Comparison of ENCODE assay signal across 21 cellular contexts in genomic region chr1:41872074-41872473, GRCh38.
"Had no signal": no experiment of that assay in that cellular context is flagged by ENCODE, and none has a peak within 500 bp of the region (broad histone marks: within the 10 kb centered on the region; RNA-seq: fewer than 3 reads in every experiment).

No MANE protein-coding gene starts in this region.

- H3K36me3 ChIP-seq: adrenal gland, tibial artery, uterus had no signal

- H3K27ac ChIP-seq: adrenal gland, tibial artery, uterus had no signal

- H3K36me3 Mint-ChIP-seq: activated naive CD4-positive, alpha-beta T cell treated with anti-CD3 and anti-CD28 coated beads, Interleukin-2, amount 50 U/mL, for 72 hours; naive B cell had no signal

- H3K9me3 ChIP-seq: adrenal gland, mucosa of descending colon, tibial artery, uterus had no signal

- DNase-seq: activated CD4-positive, alpha-beta T cell treated with anti-CD3 and anti-CD28 coated beads, Interleukin-2, amount 50 U/mL, for 1 hour; activated CD4-positive, CD25-positive, alpha-beta regulatory T cell treated with anti-CD3 and anti-CD28 coated beads, Interleukin-2, amount 50 U/mL, for 72 hours; activated CD8-positive, alpha-beta memory T cell treated with anti-CD3 and anti-CD28 coated beads for 24 hours; activated gamma-delta T cell treated with Interleukin-2 at 50 U/mL for 16 hours; adrenal gland; effector memory CD8-positive, alpha-beta T cell; left ventricle myocardium superior; mesenchymal stem cell; mucosa of descending colon; naive B cell; stimulated activated CD4-positive, alpha-beta T cell treated with anti-CD3 and anti-CD28 coated beads, Interleukin-12 subunit alpha, Interleukin-12 subunit beta, amount 100 ng/mL, for 4 hours; stimulated activated CD4-positive, alpha-beta T cell treated with anti-CD3 and anti-CD28 coated beads, Interleukin-1b, Interleukin-23, amount 100 ng/mL, for 48 hours; stimulated activated CD8-positive, alpha-beta memory T cell treated with anti-CD3 and anti-CD28 coated beads, Interleukin-4, amount 100 ng/mL, for 48 hours; stimulated activated naive CD4-positive, alpha-beta T cell treated with Interleukin-2 at 50 U/mL for 16 hours; substantia nigra; tibial artery; uterus had no signal

- ATAC-seq: activated naive CD4-positive, alpha-beta T cell treated with anti-CD3 and anti-CD28 coated beads, Interleukin-2, amount 50 U/mL, for 72 hours; effector memory CD8-positive, alpha-beta T cell; left ventricle myocardium superior; mucosa of descending colon had no signal

- H3K4me3 Mint-ChIP-seq: activated T-helper 1 cell treated with anti-CD3 and anti-CD28 coated beads, Interleukin-12 subunit alpha, Interleukin-12 subunit beta, Interleukin-2, Interleukin-4 antibody, amounts not matched to agents 30 ng/mL and 10 ng/mL and 1 ng/mL, durations not matched to agents 14 hours and 24 hours and 36 hours; dendritic cell treated with granulocyte-macrophage colony-stimulating factor and Interleukin-4, amounts not matched to agents 40 ng/mL and 50 ng/mL, for 4 days; effector memory CD8-positive, alpha-beta T cell; naive B cell; neural crest cell had no signal

- H3K9me3 Mint-ChIP-seq: activated naive CD4-positive, alpha-beta T cell treated with anti-CD3 and anti-CD28 coated beads, Interleukin-2, amount 50 U/mL, for 72 hours; activated T-helper 1 cell treated with anti-CD3 and anti-CD28 coated beads, Interleukin-12 subunit alpha, Interleukin-12 subunit beta, Interleukin-2, Interleukin-4 antibody, amounts not matched to agents 30 ng/mL and 10 ng/mL and 1 ng/mL, durations not matched to agents 14 hours and 24 hours and 36 hours; dendritic cell treated with granulocyte-macrophage colony-stimulating factor and Interleukin-4, amounts not matched to agents 40 ng/mL and 50 ng/mL, for 4 days; effector memory CD8-positive, alpha-beta T cell; naive B cell; neural crest cell had no signal

- H3K4me3 ChIP-seq: adrenal gland, mucosa of descending colon, tibial artery, uterus had no signal

- H3K27ac Mint-ChIP-seq: activated naive CD4-positive, alpha-beta T cell treated with anti-CD3 and anti-CD28 coated beads, Interleukin-2, amount 50 U/mL, for 72 hours; activated T-helper 1 cell treated with anti-CD3 and anti-CD28 coated beads, Interleukin-12 subunit alpha, Interleukin-12 subunit beta, Interleukin-2, Interleukin-4 antibody, amounts not matched to agents 30 ng/mL and 10 ng/mL and 1 ng/mL, durations not matched to agents 14 hours and 24 hours and 36 hours; dendritic cell treated with granulocyte-macrophage colony-stimulating factor and Interleukin-4, amounts not matched to agents 40 ng/mL and 50 ng/mL, for 4 days had no signal

- H3K27me3 ChIP-seq: adrenal gland, tibial artery, uterus had no signal

- H3K27me3 Mint-ChIP-seq: dendritic cell treated with granulocyte-macrophage colony-stimulating factor and Interleukin-4, amounts not matched to agents 40 ng/mL and 50 ng/mL, for 4 days; effector memory CD8-positive, alpha-beta T cell; naive B cell had no signal
